In genomic region chr10:63629363-63630084, GRCh38 we compare ENCODE assay signal across 1 cellular context.
TF ChIP-seq lines count a peak whose summit lies in the region.

No MANE protein-coding gene starts in this region.

TF ChIP-seq in GM12878, 131 proteins besides CTCF, POLR2A, EP300 and RAD21 (continued from another document and continues in another):
- TF ChIP-seq PBX3 (IDR thresholded peaks at IDR 0.05; ENCODE audit: insufficient replicate concordance, low read depth, low read length), result no peak
- TF ChIP-seq ZBTB4 (CRISPR knock-in tag; IDR thresholded peaks at IDR 0.05), result no peak
- peak; percentile 53 for TF ChIP-seq SMC3 (IDR thresholded peaks at IDR 0.05; ENCODE audit: borderline replicate concordance, low read length)
- 0 out of 2 replicates have a peak, but pooled peaks have one; percentile 21 for TF ChIP-seq IRF4 (IDR thresholded peaks at IDR 0.05; ENCODE audit: low read depth, low read length)
- TF ChIP-seq KAT2A (conservative IDR thresholded peaks at IDR 0.05; ENCODE audit: control insufficient read depth, low read depth, low read length), result no peak
- TF ChIP-seq PML (IDR thresholded peaks at IDR 0.05; ENCODE audit: low read length), result peak; percentile 34; the same call in 1 of the 2 replicates
- TF ChIP-seq NRF1 (conservative IDR thresholded peaks at IDR 0.05; ENCODE audit: low read depth, low read length), result no peak
- peak; percentile 29; the same call in 1 of the 2 replicates for TF ChIP-seq PKNOX1 (IDR thresholded peaks at IDR 0.05)
- TF ChIP-seq RB1 (IDR thresholded peaks at IDR 0.05; ENCODE audit: borderline replicate concordance), result no peak; the same call in 1 of the 2 replicates
- peak; percentile 85 for TF ChIP-seq NBN (IDR thresholded peaks at IDR 0.05)
- TF ChIP-seq ZNF207 (IDR thresholded peaks at IDR 0.05; ENCODE audit: borderline replicate concordance), result peak; percentile 45; the same call in 1 of the 2 replicates
- no peak for TF ChIP-seq SREBF1 (IDR thresholded peaks at IDR 0.05; ENCODE audit: low read length)
- TF ChIP-seq SIN3A (IDR thresholded peaks at IDR 0.05; ENCODE audit: low read depth, low read length), result peak; percentile 36; the same call in 1 of the 2 replicates
- no peak for TF ChIP-seq FOXK2 (IDR thresholded peaks at IDR 0.05)
- no peak for TF ChIP-seq CEBPB (IDR thresholded peaks at IDR 0.05; ENCODE audit: borderline replicate concordance in 1 of 2, low read depth in 2 of 2, low read length in 2 of 2)
- TF ChIP-seq ZNF687 (IDR thresholded peaks at IDR 0.05), result no peak
- no peak; the same call in 1 of the 2 replicates for TF ChIP-seq POLR2AphosphoS5 (IDR thresholded peaks at IDR 0.05; ENCODE audit: low read length)
- TF ChIP-seq ZNF217 (IDR thresholded peaks at IDR 0.05), result no peak
- no peak for TF ChIP-seq IRF5 (IDR thresholded peaks at IDR 0.05; ENCODE audit: borderline replicate concordance)
- peak; percentile 12; the same call in 1 of the 2 replicates for TF ChIP-seq YY1 (IDR thresholded peaks at IDR 0.05; ENCODE audit: low read depth, low read length)
- peak; percentile 57 for TF ChIP-seq EED (IDR thresholded peaks at IDR 0.05; ENCODE audit: low read depth)
- TF ChIP-seq HDAC2 (IDR thresholded peaks at IDR 0.05), result no peak
- TF ChIP-seq TBL1XR1 (IDR thresholded peaks at IDR 0.05; ENCODE audit: low read depth, low read length), result no peak; the same call in 1 of the 2 replicates
- no peak for TF ChIP-seq ELK1 (IDR thresholded peaks at IDR 0.05; ENCODE audit: low read depth, low read length)
- TF ChIP-seq HCFC1 (IDR thresholded peaks at IDR 0.05; ENCODE audit: low read length), result 0 out of 2 replicates have a peak, but pooled peaks have one; percentile 19
- TF ChIP-seq KLF5 (IDR thresholded peaks at IDR 0.05; ENCODE audit: partially characterized antibody), result no peak
- TF ChIP-seq CBX3 (IDR thresholded peaks at IDR 0.05; ENCODE audit: borderline replicate concordance, low read depth), result no peak
- peak; percentile 55 for TF ChIP-seq SKIL (IDR thresholded peaks at IDR 0.05; ENCODE audit: low read depth, poor library complexity, severe bottlenecking)
- TF ChIP-seq ASH2L (IDR thresholded peaks at IDR 0.05; ENCODE audit: borderline replicate concordance, low read depth), result no peak
- no peak for TF ChIP-seq RFX5 (IDR thresholded peaks at IDR 0.05; ENCODE audit: low read depth, low read length)
- no peak for TF ChIP-seq BACH1 (IDR thresholded peaks at IDR 0.05; ENCODE audit: borderline replicate concordance)
- TF ChIP-seq BCL11A (IDR thresholded peaks at IDR 0.05; ENCODE audit: low read depth, low read length), result no peak
- no peak for TF ChIP-seq GABPA (IDR thresholded peaks at IDR 0.05; ENCODE audit: low read depth)
- 0 out of 2 replicates have a peak, but pooled peaks have one; percentile 22 for TF ChIP-seq MTA2 (IDR thresholded peaks at IDR 0.05; ENCODE audit: low read depth)
- TF ChIP-seq E2F4 (IDR thresholded peaks at IDR 0.05; ENCODE audit: low read depth, low read length), result no peak
- TF ChIP-seq CHD1 (IDR thresholded peaks at IDR 0.05; ENCODE audit: low read depth, low read length), result no peak
- TF ChIP-seq POLR2AphosphoS2 (IDR thresholded peaks at IDR 0.05; ENCODE audit: low read depth, low read length), result no peak
- TF ChIP-seq ZZZ3 (IDR thresholded peaks at IDR 0.05; ENCODE audit: control insufficient read depth, insufficient read length, low read depth), result no peak
- TF ChIP-seq NR2C1 (IDR thresholded peaks at IDR 0.05), result no peak
- TF ChIP-seq MAX (IDR thresholded peaks at IDR 0.05; ENCODE audit: low read depth, low read length), result peak; percentile 32; the same call in 1 of the 2 replicates
- TF ChIP-seq MTA3 (IDR thresholded peaks at IDR 0.05; ENCODE audit: borderline replicate concordance, low read length), result 0 out of 2 replicates have a peak, but pooled peaks have one; percentile 19
- no peak for TF ChIP-seq USF2 (IDR thresholded peaks at IDR 0.05; ENCODE audit: borderline replicate concordance, low read depth, low read length)
- TF ChIP-seq PAX8 (IDR thresholded peaks at IDR 0.05), result no peak
